ENCODE assay signal across 11 cellular contexts in genomic region chr12:49809369-49810158, GRCh38. TPM values are rescaled to one million over a fixed set of nuclear protein-coding genes. Genes with fewer than 3 reads are reported as not detected.
DNase-seq lines count a peak whose midpoint lies in the region; ATAC-seq, FAIRE-seq and TF ChIP-seq lines count a peak whose summit lies in the region.
"Had no signal": no experiment of that assay in that cellular context is flagged by ENCODE, and none has a peak within 500 bp of the region (broad histone marks: within the 10 kb centered on the region; RNA-seq: fewer than 3 reads in every experiment).

No MANE protein-coding gene starts in this region.

- TF ChIP-seq CTCF in sigmoid colon (IDR thresholded peaks at IDR 0.05): no peak
- TF ChIP-seq CTCF in kidney (IDR thresholded peaks at IDR 0.05; ENCODE audit: borderline replicate concordance, extremely low read depth, insufficient read depth): no peak

- no peak for ATAC-seq in HG02852 (IDR thresholded peaks at IDR 0.05; ENCODE audit: unreplicated experiment)
- ATAC-seq in activated naive CD4-positive, alpha-beta T cell treated with anti-CD3 and anti-CD28 coated beads, Interleukin-2, amount 50 U/mL, for 72 hours: no peak

- intact Hi-C loops in sigmoid colon (cut with DNase I) (no loop called here), kidney (cut with DNase I) (no loop called here)

- H3K36me3 ChIP-seq in iPS-20b (ENCODE audit: insufficient read depth, low read depth, low read length) (peaks cover 26% of the 10 kb centered on the region; the same call in 1 of the 2 replicates), sigmoid colon (peaks cover 10 to 19% (median 13%) of the 10 kb centered on the region in 4 donors), kidney (ENCODE audit: control insufficient read depth in 1 of 2, insufficient read depth in 2 of 2, low read length in 2 of 2) (peaks cover 2 to 13% of the 10 kb centered on the region in 2 donors)

- peaks cover 25% of the 10 kb centered on the region for H3K4me1 ChIP-seq in iPS-20b (ENCODE audit: insufficient read depth, low read length)
- H3K4me1 ChIP-seq in sigmoid colon: peaks cover 0 to 37% (median 33%) of the 10 kb centered on the region in 4 donors
- peaks cover 0 to 5% of the 10 kb centered on the region in 2 donors for H3K4me1 ChIP-seq in kidney (ENCODE audit: control insufficient read depth in 1 of 2, insufficient read depth in 1 of 2, low read depth in 1 of 2, low read length in 2 of 2)

- peaks cover 4% of the 10 kb centered on the region for H3K4me1 Mint-ChIP-seq in T-helper 2 cell treated with Interferon-gamma antibody and Interleukin-4, amounts not matched to agents 5 μg/mL and 100 μg/mL, for 36 hours (ENCODE audit: low read depth)

- H3K27ac Mint-ChIP-seq in activated naive CD4-positive, alpha-beta T cell treated with anti-CD3 and anti-CD28 coated beads, Interleukin-2, amount 50 U/mL, for 72 hours: peak overlapping the region in 1 of 2 donors; percentile 68
- H3K27ac Mint-ChIP-seq in T-helper 2 cell treated with Interferon-gamma antibody and Interleukin-4, amounts not matched to agents 5 μg/mL and 100 μg/mL, for 36 hours: no peak overlapping the region

- H3K36me3 Mint-ChIP-seq in activated naive CD4-positive, alpha-beta T cell treated with anti-CD3 and anti-CD28 coated beads, Interleukin-2, amount 50 U/mL, for 72 hours: no peaks in the 10 kb centered on the region
- H3K36me3 Mint-ChIP-seq in T-helper 2 cell treated with Interferon-gamma antibody and Interleukin-4, amounts not matched to agents 5 μg/mL and 100 μg/mL, for 36 hours (ENCODE audit: low read depth): no peaks in the 10 kb centered on the region

- no peak for TF ChIP-seq POLR2A in sigmoid colon (IDR thresholded peaks at IDR 0.05)

- H3K4me3 ChIP-seq in iPS-20b (ENCODE audit: low read length) (peak overlapping the region; percentile 33; the same call in 1 of the 2 replicates), sigmoid colon (no peak overlapping the region), kidney (ENCODE audit: low read length in 2 of 2) (no peak overlapping the region)

- FAIRE-seq in kidney (lab: Jason Lieb, UNC): no peak

- H3K27me3 Mint-ChIP-seq in T-helper 2 cell treated with Interferon-gamma antibody and Interleukin-4, amounts not matched to agents 5 μg/mL and 100 μg/mL, for 36 hours (ENCODE audit: low read depth): no peaks in the 10 kb centered on the region

- no peaks in the 10 kb centered on the region for H3K9me3 Mint-ChIP-seq in activated naive CD4-positive, alpha-beta T cell treated with anti-CD3 and anti-CD28 coated beads, Interleukin-2, amount 50 U/mL, for 72 hours
- H3K9me3 Mint-ChIP-seq in T-helper 2 cell treated with Interferon-gamma antibody and Interleukin-4, amounts not matched to agents 5 μg/mL and 100 μg/mL, for 36 hours: no peaks in the 10 kb centered on the region

- WGBS in sigmoid colon, 2 donors: 63 to 70% methylated on average over 7 of the region's 7 CpGs

- H3K27ac ChIP-seq in angular gyrus (ENCODE audit: low read depth, low read length): peak overlapping the region; percentile 93
- H3K27ac ChIP-seq in iPS-20b (ENCODE audit: low read length): peak overlapping the region; percentile 75
- H3K27ac ChIP-seq in sigmoid colon: peak overlapping the region; percentile 68 to 78 (median 73)
- peak overlapping the region in 1 of 2 donors; percentile 48 for H3K27ac ChIP-seq in kidney (ENCODE audit: low read depth in 2 of 2, low read length in 2 of 2)

- H3K9me3 ChIP-seq in iPS-20b (ENCODE audit: insufficient read depth, low read depth, low read length) (no peaks in the 10 kb centered on the region), sigmoid colon (no peaks in the 10 kb centered on the region), kidney (ENCODE audit: control insufficient read depth in 1 of 2, low read length in 2 of 2) (no peaks in the 10 kb centered on the region)

- H3K4me3 Mint-ChIP-seq in T-helper 2 cell treated with Interferon-gamma antibody and Interleukin-4, amounts not matched to agents 5 μg/mL and 100 μg/mL, for 36 hours: no peak overlapping the region

- H3K9ac ChIP-seq in iPS-20b (ENCODE audit: low read depth, low read length) (peak overlapping the region; percentile 79), kidney (ENCODE audit: low read length in 2 of 2) (no peak overlapping the region)

- peak; percentile 56 for DNase-seq in ELF-1 (ENCODE audit: low read depth, low spot score)
- DNase-seq in sigmoid colon: no peak
- DNase-seq in kidney: no peak
- DNase-seq in activated naive CD4-positive, alpha-beta T cell treated with anti-CD3 and anti-CD28 coated beads, Interleukin-2, amount 50 U/mL, for 72 hours (ENCODE audit: low spot score in 2 of 2): no peak
- no peak for DNase-seq in T-helper 2 cell treated with Interferon-gamma antibody and Interleukin-4, amounts not matched to agents 5 μg/mL and 100 μg/mL, for 36 hours (ENCODE audit: low spot score)
- DNase-seq: activated naive CD4-positive, alpha-beta T cell treated with anti-CD3 and anti-CD28 coated beads, Interleukin-2, amount 50 U/mL, for 16 hours; foreskin melanocyte; T1000 had no signal

- TF ChIP-seq EP300 in sigmoid colon (IDR thresholded peaks at IDR 0.05): no peak

- no peaks in the 10 kb centered on the region for H3K27me3 ChIP-seq in iPS-20b (ENCODE audit: insufficient read depth, low read length)
- no peaks in the 10 kb centered on the region for H3K27me3 ChIP-seq in sigmoid colon

RNA-seq across cellular contexts. Expression of gene NCKAP5L, which starts 18.6 kb away (rescaled TPM):
- total RNA-seq in sigmoid colon: 10 to 100 TPM in 3 of 4 donors, 1 to 10 TPM in 1; 10.0 to 23.3 (median 12.6) TPM
- 1 to 10 TPM in 2 of 3 donors, under 1 TPM in 1; 0.92 to 5.8 (median 2.4) TPM for polyA plus RNA-seq in sigmoid colon
- 20.6 TPM for total RNA-seq in kidney
- polyA plus RNA-seq in kidney (ENCODE audit: insufficient read depth, low read depth, low replicate concordance): 7.2 TPM
- total RNA-seq in activated naive CD4-positive, alpha-beta T cell treated with anti-CD3 and anti-CD28 coated beads, Interleukin-2, amount 50 U/mL, for 72 hours: 1 to 10 TPM; 5.5 to 7.5 TPM

RNA-seq across cellular contexts. Expression of gene BCDIN3D, which starts 33.3 kb away (rescaled TPM):
- total RNA-seq in sigmoid colon: 1 to 10 TPM; 2.7 to 5.4 (median 3.9) TPM
- 1 to 10 TPM; 1.8 to 3.7 (median 2.1) TPM for polyA plus RNA-seq in sigmoid colon
- 5.1 TPM for total RNA-seq in kidney
- 4.6 TPM for polyA plus RNA-seq in kidney (ENCODE audit: insufficient read depth, low read depth, low replicate concordance)
- 1 to 10 TPM; 2.5 to 5.4 TPM for total RNA-seq in activated naive CD4-positive, alpha-beta T cell treated with anti-CD3 and anti-CD28 coated beads, Interleukin-2, amount 50 U/mL, for 72 hours
